ENCODE assay signal across 9 cellular contexts in genomic region chr10:26781797-26782196, GRCh38.
A peak's percentile ranks its signal among the peaks of the same experiment; 100 is the strongest.
DNase-seq lines count a peak whose midpoint lies in the region; ATAC-seq and TF ChIP-seq lines count a peak whose summit lies in the region.
"Had no signal": no experiment of that assay in that cellular context is flagged by ENCODE, and none has a peak within 500 bp of the region (broad histone marks: within the 10 kb centered on the region; RNA-seq: fewer than 3 reads in every experiment).

No MANE protein-coding gene starts in this region.

- 94% methylated on average over 2 of the region's 2 CpGs for WGBS in SK-N-SH (ENCODE audit: low lambda C conversion rate)
- WGBS in sigmoid colon, 2 donors: 88 to 93% methylated on average over 2 of the region's 2 CpGs

- H3K27ac Mint-ChIP-seq in GM23338 (peak overlapping the region; percentile 77; the same call in 1 of the 2 replicates), immature natural killer cell (peak overlapping the region in 5 of 6 donors; percentile 11 to 83 (median 47))

- H3K4me2 ChIP-seq in BLaER1 (peak overlapping the region; percentile 1; the same call in 1 of the 2 replicates), GM23338 (peak overlapping the region; percentile 68), SK-N-SH (peak overlapping the region; percentile 41; the same call in 1 of the 2 replicates)

- H3F3A ChIP-seq in GM23338 (replicated peaks; ENCODE audit: low read depth) (no peaks in the 10 kb centered on the region), SK-N-SH (replicated peaks; ENCODE audit: insufficient read depth) (peaks cover 8% of the 10 kb centered on the region)

- H3K9me3 ChIP-seq in BLaER1 (peaks cover 29% of the 10 kb centered on the region), SK-N-SH (no peaks in the 10 kb centered on the region), sigmoid colon (no peaks in the 10 kb centered on the region)

- H3K36me3 ChIP-seq in BLaER1 (peaks cover 66% of the 10 kb centered on the region), GM23338 (ENCODE audit: insufficient read depth) (no peaks in the 10 kb centered on the region), SK-N-SH (replicated peaks in 1 of 2; ENCODE audit: control insufficient read depth in 1 of 2, insufficient read depth in 2 of 2, low read length in 1 of 2) (no peaks in the 10 kb centered on the region), sigmoid colon (no peaks in the 10 kb centered on the region)

- TF ChIP-seq EP300 in SK-N-SH (IDR thresholded peaks at IDR 0.05; ENCODE audit: borderline replicate concordance in 1 of 2, low read depth in 1 of 2, low read length in 1 of 2) (no peak), sigmoid colon (IDR thresholded peaks at IDR 0.05) (no peak)

- H3K27me3 Mint-ChIP-seq in GM23338 (ENCODE audit: insufficient read depth, low read depth, poor library complexity): peaks cover 3% of the 10 kb centered on the region
- H3K27me3 Mint-ChIP-seq in immature natural killer cell (ENCODE audit: low read depth in 3 of 3): peaks cover 2% of the 10 kb centered on the region in 3 donors

- no peak for TF ChIP-seq RAD21 in SK-N-SH (IDR thresholded peaks at IDR 0.05; ENCODE audit: low read length)

- H3K4me1 Mint-ChIP-seq in GM23338 (peaks cover 35% of the 10 kb centered on the region), immature natural killer cell (peaks cover 93 to 98% of the 10 kb centered on the region in 2 donors)

- H3K9ac ChIP-seq in BLaER1 (no peak overlapping the region), SK-N-SH (peak overlapping the region; percentile 43; the same call in 1 of the 2 replicates)

- H3K9me3 Mint-ChIP-seq in GM23338: no peaks in the 10 kb centered on the region
- H3K9me3 Mint-ChIP-seq in immature natural killer cell: no peaks in the 10 kb centered on the region

- no peak overlapping the region for H3K4me3 Mint-ChIP-seq in GM23338
- H3K4me3 Mint-ChIP-seq in immature natural killer cell: peak overlapping the region in 2 of 5 donors; percentile 14 to 44

- POLR2A ChIA-PET in SK-N-SH (lab: Yijun Ruan, JAX): interaction anchor here (0.7 kb wide), 1 partner anchor 58 kb away, joined by 3 read pairs; no protein-coding TSS in a partner anchor

- DNase-seq in GM23338 (ENCODE audit: low spot score): no peak
- no peak for DNase-seq in SK-N-SH
- DNase-seq in immature natural killer cell: no peak
- no peak for DNase-seq in kidney glomerular epithelial cell (lab: John Stamatoyannopoulos, UW)
- DNase-seq in sigmoid colon: no peak
- DNase-seq: NCI-H2227 treated with DMSO at 0.1 percent for 48 hours had no signal

- H3K4me1 ChIP-seq in BLaER1 (peaks cover 51% of the 10 kb centered on the region), GM23338 (ENCODE audit: insufficient read depth) (peaks cover 31% of the 10 kb centered on the region), SK-N-SH (ENCODE audit: control insufficient read depth in 1 of 2, insufficient read depth in 2 of 2, low read depth in 1 of 2, low read length in 1 of 2) (peaks cover 0 to 15% of the 10 kb centered on the region in 2 experiments; a peak in 1 of 4 replicates), sigmoid colon (peaks cover 0 to 35% (median 25%) of the 10 kb centered on the region in 4 donors)

- TF ChIP-seq CTCF in GM23338 (conservative IDR thresholded peaks at IDR 0.05; ENCODE audit: low read depth in 2 of 2) (no peak), SK-N-SH (IDR thresholded peaks at IDR 0.05) (no peak), sigmoid colon (IDR thresholded peaks at IDR 0.05) (no peak)

- peaks cover 90% of the 10 kb centered on the region for H3K79me2 ChIP-seq in GM23338 (replicated peaks; ENCODE audit: insufficient read depth)
- peaks cover 81% of the 10 kb centered on the region for H3K79me2 ChIP-seq in SK-N-SH (ENCODE audit: insufficient read depth)

- H3K9me2 ChIP-seq in GM23338 (ENCODE audit: insufficient read depth): 0 out of 2 replicates have a peak, but pooled peaks cover 4% of the 10 kb centered on the region
- no peaks in the 10 kb centered on the region for H3K9me2 ChIP-seq in SK-N-SH

- H3K36me3 Mint-ChIP-seq in GM23338 (ENCODE audit: low read depth) (no peaks in the 10 kb centered on the region), immature natural killer cell (peaks cover 0 to 3% (median 0%) of the 10 kb centered on the region in 3 donors)

- H3K27ac ChIP-seq in BLaER1 (no peak overlapping the region), GM23338 (ENCODE audit: low read depth) (peak overlapping the region; percentile 75), SK-N-SH (ENCODE audit: low read depth in 2 of 2, low read length in 1 of 2) (peak overlapping the region in 1 of 2 experiments; percentile 77; a peak in 2 of 4 replicates), sigmoid colon (no peak overlapping the region)

- intact Hi-C loops in sigmoid colon (cut with DNase I): no loop called here

- no peaks in the 10 kb centered on the region for H3K27me3 ChIP-seq in BLaER1
- H3K27me3 ChIP-seq in GM23338 (ENCODE audit: insufficient read depth): no peaks in the 10 kb centered on the region
- H3K27me3 ChIP-seq in SK-N-SH (ENCODE audit: insufficient read depth): no peaks in the 10 kb centered on the region
- H3K27me3 ChIP-seq in sigmoid colon: no peaks in the 10 kb centered on the region

- CTCF ChIA-PET in SK-N-SH (lab: Yijun Ruan, JAX): interaction anchor here (1.0 kb wide), 2 partner anchors 56 to 96 kb away, joined by 3 to 4 read pairs; no protein-coding TSS in a partner anchor

- ATAC-seq in GM23338 (no peak), HG02840 (IDR thresholded peaks at IDR 0.05; ENCODE audit: low FRiP score, unreplicated experiment) (no peak), GM19324 (IDR thresholded peaks at IDR 0.05; ENCODE audit: low FRiP score, unreplicated experiment) (no peak)

- TF ChIP-seq POLR2A in sigmoid colon (IDR thresholded peaks at IDR 0.05): no peak

- H4K20me1 ChIP-seq in BLaER1 (peaks cover 77% of the 10 kb centered on the region), GM23338 (replicated peaks; ENCODE audit: insufficient read depth) (no peaks in the 10 kb centered on the region; the same call in 1 of the 2 replicates), SK-N-SH (ENCODE audit: insufficient read depth) (peaks cover 19% of the 10 kb centered on the region)

- H3K4me3 ChIP-seq in BLaER1 (no peak overlapping the region), GM23338 (no peak overlapping the region), SK-N-SH (ENCODE audit: low read depth in 2 of 2, low read length in 1 of 2) (no peak overlapping the region), sigmoid colon (no peak overlapping the region)

- H2AFZ ChIP-seq in GM23338: no peak overlapping the region
- H2AFZ ChIP-seq in SK-N-SH (ENCODE audit: low read depth): no peak overlapping the region

TF ChIP-seq in GM23338, 12 proteins besides CTCF, POLR2A, EP300 and RAD21 (continues in another document):
- TF ChIP-seq POLR2AphosphoS5 (IDR thresholded peaks at IDR 0.05; ENCODE audit: low read depth): no peak
- TF ChIP-seq NANOG (IDR thresholded peaks at IDR 0.05; ENCODE audit: borderline replicate concordance): no peak
- no peak for TF ChIP-seq EZH2 (IDR thresholded peaks at IDR 0.05; ENCODE audit: low read depth, unreplicated experiment)
- TF ChIP-seq STAT1 (IDR thresholded peaks at IDR 0.05; ENCODE audit: unreplicated experiment): no peak

TF ChIP-seq in SK-N-SH, 30 proteins besides CTCF, POLR2A, EP300 and RAD21:
- TF ChIP-seq ZBTB33 (IDR thresholded peaks at IDR 0.05; ENCODE audit: borderline replicate concordance, low read depth): no peak
- no peak for TF ChIP-seq FOSL2 (IDR thresholded peaks at IDR 0.05; ENCODE audit: borderline replicate concordance, low read depth)

Comparison
In these comparisons a context has a peak if more than half of its experiments do, and no peak if none do; other contexts are left out.
1. H3K4me2 ChIP-seq: peak in every context shown above with its lines; median percentile 68 in GM23338; 41 in SK-N-SH; 1 in BLaER1.